Comparison of ENCODE assay signal across 13 cellular contexts in the genomic region with DNA sequence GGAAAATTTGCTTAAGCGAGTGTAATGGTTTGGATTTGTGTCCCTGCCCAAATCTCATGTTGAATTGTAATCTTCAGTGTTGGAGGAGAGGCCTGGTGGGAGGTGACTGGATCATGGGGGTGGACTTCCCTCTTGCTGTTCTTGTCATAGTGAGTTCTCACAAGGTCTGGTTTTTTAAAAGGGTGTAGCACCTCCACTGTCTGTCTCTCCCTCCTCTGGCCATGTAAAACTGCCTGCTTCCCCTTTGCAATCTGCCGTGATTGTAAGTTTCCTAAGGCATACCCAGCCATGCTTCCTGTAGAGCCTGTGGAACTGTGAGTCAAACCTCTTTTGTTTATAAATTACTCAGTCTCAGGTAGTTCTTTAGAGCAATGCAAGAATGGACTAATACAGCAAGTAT. TPM values are rescaled to one million over a fixed set of nuclear protein-coding genes. Genes with fewer than 3 reads are reported as not detected.
DNase-seq lines count a peak whose midpoint lies in the region; ATAC-seq, FAIRE-seq and TF ChIP-seq lines count a peak whose summit lies in the region.
"Had no signal": no experiment of that assay in that cellular context is flagged by ENCODE, and none has a peak within 500 bp of the region (broad histone marks: within the 10 kb centered on the region; RNA-seq: fewer than 3 reads in every experiment).

No MANE protein-coding gene starts in this region.

- ATAC-seq in HG03378 (IDR thresholded peaks at IDR 0.05; ENCODE audit: unreplicated experiment) = no peak
- no peak for ATAC-seq in HG03457 (IDR thresholded peaks at IDR 0.05; ENCODE audit: unreplicated experiment)

- no peak overlapping the region for H3K4me3 Mint-ChIP-seq in activated naive CD4-positive, alpha-beta T cell treated with anti-CD3 and anti-CD28 coated beads, Interleukin-2, amount 50 U/mL, for 24 hours
- H3K4me3 Mint-ChIP-seq: central memory CD8-positive, alpha-beta T cell had no signal

- H3K9me1 ChIP-seq in endothelial cell of umbilical vein (replicated peaks; ENCODE audit: control insufficient read depth, extremely low read depth, insufficient read depth, low read length) = no peaks in the 10 kb centered on the region

- H2AFZ ChIP-seq in endothelial cell of umbilical vein (ENCODE audit: low read depth, low read length) = no peak overlapping the region

- no peak for TF ChIP-seq POLR2A in endothelial cell of umbilical vein (IDR thresholded peaks at IDR 0.05; ENCODE audit: low read depth, low read length)

- H3K9me3 Mint-ChIP-seq in activated naive CD4-positive, alpha-beta T cell treated with anti-CD3 and anti-CD28 coated beads, Interleukin-2, amount 50 U/mL, for 24 hours = no peaks in the 10 kb centered on the region
- H3K9me3 Mint-ChIP-seq: central memory CD8-positive, alpha-beta T cell had no signal

- intact Hi-C loops in endothelial cell of umbilical vein (cut with micrococcal nuclease) = no loop called here

- POLR2A ChIA-PET in endothelial cell of umbilical vein (lab: Charles Lee) = no interaction called here

- H3K4me2 ChIP-seq in endothelial cell of umbilical vein (ENCODE audit: insufficient read depth, low read length) = peak overlapping the region; percentile 3

- peaks cover 52% of the 10 kb centered on the region for H3K79me2 ChIP-seq in endothelial cell of umbilical vein (ENCODE audit: control insufficient read depth, insufficient read depth, low read length)

- peak overlapping the region; percentile 42 for H3K27ac ChIP-seq in endothelial cell of umbilical vein (ENCODE audit: insufficient read depth, low read depth, low read length)
- no peak overlapping the region for H3K27ac ChIP-seq in WERI-Rb-1

- no peak overlapping the region for H3K9ac ChIP-seq in endothelial cell of umbilical vein (replicated peaks; ENCODE audit: extremely low read depth, insufficient read depth, low read length)

- H3K27me3 ChIP-seq in endothelial cell of umbilical vein (ENCODE audit: control insufficient read depth in 2 of 2, insufficient read depth in 2 of 2, low read length in 2 of 2) = no peaks in the 10 kb centered on the region
- no peaks in the 10 kb centered on the region for H3K27me3 ChIP-seq in WERI-Rb-1 (ENCODE audit: insufficient read depth, low read depth, severe bottlenecking)

- peaks cover 21% of the 10 kb centered on the region for H3K4me1 ChIP-seq in endothelial cell of umbilical vein (ENCODE audit: control insufficient read depth, extremely low read depth, insufficient read depth, low read length)

- H3K9me3 ChIP-seq in endothelial cell of umbilical vein (replicated peaks; ENCODE audit: control insufficient read depth, insufficient read depth, low read length) (no peaks in the 10 kb centered on the region), WERI-Rb-1 (ENCODE audit: severe bottlenecking) (no peaks in the 10 kb centered on the region)

- TF ChIP-seq CTCF in endothelial cell of umbilical vein (IDR thresholded peaks at IDR 0.05; ENCODE audit: extremely low read depth in 1 of 2, insufficient read depth in 1 of 2, low read depth in 1 of 2, low read length in 2 of 2) = no peak
- no peak for TF ChIP-seq CTCF in WERI-Rb-1 (IDR thresholded peaks at IDR 0.05; ENCODE audit: low read depth, low read length)

- peaks cover 4% of the 10 kb centered on the region for H4K20me1 ChIP-seq in endothelial cell of umbilical vein (replicated peaks; ENCODE audit: control insufficient read depth, extremely low read depth, insufficient read depth, low read length)

- no peaks in the 10 kb centered on the region for H3K27me3 Mint-ChIP-seq in activated naive CD4-positive, alpha-beta T cell treated with anti-CD3 and anti-CD28 coated beads, Interleukin-2, amount 50 U/mL, for 24 hours
- H3K27me3 Mint-ChIP-seq: central memory CD8-positive, alpha-beta T cell had no signal

- H3K4me3 ChIP-seq in endothelial cell of umbilical vein (replicated peaks in 1 of 3; ENCODE audit: insufficient read depth in 1 of 3, low read depth in 1 of 3, low read length in 3 of 3) = no peak overlapping the region
- no peak overlapping the region for H3K4me3 ChIP-seq in WERI-Rb-1 (ENCODE audit: low read depth, low read length)

- dilution Hi-C loops in endothelial cell of umbilical vein (cut with MboI; ENCODE audit: extremely low pct_ligation_motif_present, low sequenced_read_pairs) = no loop called here

- CTCF ChIA-PET in endothelial cell of umbilical vein (lab: Charles Lee) = no interaction called here

- BruUV-seq in endothelial cell of umbilical vein (replicated peaks; lab: Mats Ljungman, UMichigan) = no TSS peak

- no peak for DNase-seq in activated naive CD4-positive, alpha-beta T cell treated with anti-CD3 and anti-CD28 coated beads, Interleukin-2, amount 50 U/mL, for 16 hours
- DNase-seq in M059J (ENCODE audit: low read depth) = peak; percentile 71
- DNase-seq in endothelial cell of umbilical vein (ENCODE audit: low read depth, low spot score) = peak; percentile 71
- peak; percentile 22 for DNase-seq in pulmonary artery endothelial cell (ENCODE audit: low read depth, low spot score)
- DNase-seq in WERI-Rb-1 = no peak
- DNase-seq: islet precursor cell; MM.1S; stimulated activated CD4-positive, alpha-beta T cell treated with anti-CD3 and anti-CD28 coated beads, Interleukin-12 subunit alpha, Interleukin-12 subunit beta, amount 100 ng/mL, for 4 hours had no signal

- H3K36me3 ChIP-seq in endothelial cell of umbilical vein (ENCODE audit: control insufficient read depth in 2 of 2, extremely low read depth in 1 of 2, insufficient read depth in 2 of 2, low read length in 2 of 2) (no peaks in the 10 kb centered on the region), WERI-Rb-1 (peaks cover 40% of the 10 kb centered on the region)

- H3K4me1 Mint-ChIP-seq in activated naive CD4-positive, alpha-beta T cell treated with anti-CD3 and anti-CD28 coated beads, Interleukin-2, amount 50 U/mL, for 24 hours = peaks cover 68% of the 10 kb centered on the region

- H3K36me3 Mint-ChIP-seq in activated naive CD4-positive, alpha-beta T cell treated with anti-CD3 and anti-CD28 coated beads, Interleukin-2, amount 50 U/mL, for 24 hours = peaks cover 20% of the 10 kb centered on the region

- peak overlapping the region; percentile 37 for H3K27ac Mint-ChIP-seq in activated naive CD4-positive, alpha-beta T cell treated with anti-CD3 and anti-CD28 coated beads, Interleukin-2, amount 50 U/mL, for 24 hours

- peak; percentile 85 for FAIRE-seq in endothelial cell of umbilical vein (lab: Jason Lieb, UNC)

TF ChIP-seq in endothelial cell of umbilical vein, 7 proteins besides CTCF, POLR2A, EP300 and RAD21:
- TF ChIP-seq POLR2AphosphoS5 (IDR thresholded peaks at IDR 0.05; ENCODE audit: insufficient read depth, low read depth, low read length) (no peak), EZH2 (IDR thresholded peaks at IDR 0.05; ENCODE audit: borderline replicate concordance, low read depth, low read length, severe bottlenecking) (no peak), MYC (IDR thresholded peaks at IDR 0.05; ENCODE audit: low read depth, low read length) (no peak), JUN (IDR thresholded peaks at IDR 0.05; ENCODE audit: borderline replicate concordance, insufficient read depth, insufficient read length, low read depth) (no peak), FOS (IDR thresholded peaks at IDR 0.05; ENCODE audit: borderline replicate concordance, insufficient read depth, low read length) (no peak), GATA2 (IDR thresholded peaks at IDR 0.05; ENCODE audit: insufficient read depth, insufficient read length, low read depth, low read length) (no peak)
- TF ChIP-seq, protein P1, sequence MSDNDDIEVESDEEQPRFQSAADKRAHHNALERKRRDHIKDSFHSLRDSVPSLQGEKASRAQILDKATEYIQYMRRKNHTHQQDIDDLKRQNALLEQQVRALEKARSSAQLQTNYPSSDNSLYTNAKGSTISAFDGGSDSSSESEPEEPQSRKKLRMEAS (IDR thresholded peaks at IDR 0.05; ENCODE audit: insufficient read depth, insufficient read length) = no peak

RNA-seq across cellular contexts. Expression of gene YIPF4, which starts 6.6 kb away (rescaled TPM):
- total RNA-seq in M059J (2014; rRNA removed; shearing (Covaris generic)) = 33.6 and 48.1 TPM in 2 replicates
- total RNA-seq in endothelial cell of umbilical vein (40.1 and 45.0 TPM in 2 replicates), pulmonary artery endothelial cell (11.1 and 21.9 TPM in 2 replicates)
- polyA plus RNA-seq in endothelial cell of umbilical vein = 4.4 and 8.6 TPM in 2 replicates
- 7.0 and 7.6 TPM in 2 replicates for polyA plus RNA-seq in endothelial cell of umbilical vein (2011; cell fraction: cytosol; rRNA removed)
- 4.4 TPM in 2 replicates for polyA plus RNA-seq in endothelial cell of umbilical vein (2011; cell fraction: nucleus; rRNA removed)
- 35.7 and 41.6 TPM in 2 replicates for polyA plus RNA-seq in endothelial cell of umbilical vein (2012)
- polyA minus RNA-seq in endothelial cell of umbilical vein = 6.0 and 6.5 TPM in 2 replicates
- polyA minus RNA-seq in endothelial cell of umbilical vein (2011; cell fraction: cytosol; rRNA and poly(A)+ RNA removed) = 8.1 TPM
- polyA minus RNA-seq in endothelial cell of umbilical vein (2011; cell fraction: nucleus; rRNA and poly(A)+ RNA removed) = 7.7 and 9.8 TPM in 2 replicates

RNA-seq across cellular contexts. Expression of gene NLRC4, which starts 19.6 kb away (rescaled TPM):
- not detected in 2 replicates for total RNA-seq in M059J (2014; rRNA removed; shearing (Covaris generic))
- not detected in 2 replicates for total RNA-seq in endothelial cell of umbilical vein
- polyA plus RNA-seq in endothelial cell of umbilical vein = not detected in 2 replicates
- not detected in 2 replicates for polyA plus RNA-seq in endothelial cell of umbilical vein (2011; cell fraction: cytosol; rRNA removed)
- not detected in 2 replicates for polyA plus RNA-seq in endothelial cell of umbilical vein (2011; cell fraction: nucleus; rRNA removed)
- not detected in 2 replicates for polyA plus RNA-seq in endothelial cell of umbilical vein (2012)
- not detected in 2 replicates for polyA minus RNA-seq in endothelial cell of umbilical vein
- polyA minus RNA-seq in endothelial cell of umbilical vein (2011; cell fraction: cytosol; rRNA and poly(A)+ RNA removed) = not detected
- not detected in 2 replicates for polyA minus RNA-seq in endothelial cell of umbilical vein (2011; cell fraction: nucleus; rRNA and poly(A)+ RNA removed)
- total RNA-seq in pulmonary artery endothelial cell = not detected in 2 replicates
- total RNA-seq: G401 had no signal

Comparison
In these comparisons a context has a peak if more than half of its experiments do, and no peak if none do; other contexts are left out.
1. DNase-seq: peak in M059J (single experiment), endothelial cell of umbilical vein (single experiment) and pulmonary artery endothelial cell (single experiment); none in activated naive CD4-positive, alpha-beta T cell treated with anti-CD3 and anti-CD28 coated beads, Interleukin-2, amount 50 U/mL, for 16 hours (single experiment) and WERI-Rb-1 (single experiment).